Comparison of ENCODE assay signal across 16 cellular contexts in the genomic region with DNA sequence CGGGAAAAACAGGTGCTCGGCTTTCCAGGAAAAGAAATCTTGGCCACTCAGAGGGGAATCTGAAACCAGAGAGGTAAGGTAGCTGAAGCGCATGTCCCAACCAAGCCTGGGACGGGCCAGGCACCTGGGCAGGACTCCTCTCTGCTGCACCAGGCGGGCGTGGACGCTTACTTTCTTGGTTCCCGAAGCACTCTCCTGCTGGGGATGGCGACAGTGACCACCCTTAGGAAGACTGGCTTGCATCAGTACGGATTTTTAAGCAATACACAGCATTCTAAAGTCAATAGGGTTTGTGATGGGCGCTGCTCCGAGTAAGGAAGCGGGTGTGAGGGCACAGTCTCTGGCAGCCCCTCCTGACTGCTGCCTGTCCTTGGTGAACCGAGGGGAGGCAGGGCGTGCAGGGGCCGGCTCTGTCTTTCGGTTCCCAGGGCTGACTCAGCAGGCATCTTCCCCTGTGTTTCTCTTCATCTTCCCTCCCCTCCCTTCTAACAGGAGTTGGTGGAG.
A peak's percentile ranks its signal among the peaks of the same experiment; 100 is the strongest.
DNase-seq lines count a peak whose midpoint lies in the region; ATAC-seq and TF ChIP-seq lines count a peak whose summit lies in the region.
"Had no signal": no experiment of that assay in that cellular context is flagged by ENCODE, and none has a peak within 500 bp of the region (broad histone marks: within the 10 kb centered on the region; RNA-seq: fewer than 3 reads in every experiment).

No MANE protein-coding gene starts in this region.

- peak; percentile 62 to 94 (median 82) for ATAC-seq in psoas muscle
- ATAC-seq in HG02610 (IDR thresholded peaks at IDR 0.05; ENCODE audit: unreplicated experiment) = no peak
- ATAC-seq: activated CD4-positive, CD25-positive, alpha-beta regulatory T cell treated with anti-CD3 and anti-CD28 coated beads, Interleukin-2, amount 50 U/mL, for 24 hours had no signal

- H3K18ac ChIP-seq in trophoblast cell (ENCODE audit: low read length) = no peak overlapping the region

- H3K36me3 ChIP-seq in GM23248 (ENCODE audit: low read depth) (no peaks in the 10 kb centered on the region), psoas muscle (ENCODE audit: insufficient read depth in 1 of 2, low read depth in 1 of 2) (no peaks in the 10 kb centered on the region), trophoblast cell (ENCODE audit: control insufficient read depth in 1 of 2, insufficient read depth in 2 of 2, low read length in 2 of 2) (no peaks in the 10 kb centered on the region)
- H3K36me3 ChIP-seq: cardiac muscle cell, thoracic aorta had no signal

- peak; percentile 78 for DNase-seq in GM23248
- peak; percentile 43 for DNase-seq in astrocyte of the spinal cord (ENCODE audit: low read depth, low spot score)
- peak; percentile 55 for DNase-seq in iPS-NIHi7 (ENCODE audit: extremely low spot score)
- peak in 1 of 2 donors; percentile 56 for DNase-seq in psoas muscle
- DNase-seq in trophoblast cell = no peak
- no peak for DNase-seq in amniotic stem cell (lab: John Stamatoyannopoulos, UW)
- no peak for DNase-seq in SIG-M5 treated with dmso at 0.1 percent for 504 hours (lab: John Stamatoyannopoulos, UW; ENCODE audit: unreplicated experiment)
- DNase-seq: activated naive CD4-positive, alpha-beta T cell treated with anti-CD3 and anti-CD28 coated beads, Interleukin-2, amount 10 ng/mL, durations not matched to agents 7 days and 5 days; Calu3; effector memory CD4-positive, alpha-beta T cell; NCI-H187 treated with DMSO at 0.1 percent for 48 hours; NCI-H774 had no signal

- in situ Hi-C loops in GM23248 (cut with MboI) = no loop called here
- in situ Hi-C loops in astrocyte of the spinal cord (cut with HindIII; ENCODE audit: low sequenced_read_pairs) = no loop called here

- intact Hi-C loops in psoas muscle (cut with DNase I) = no loop called here

- no peak overlapping the region for H2BK120ac ChIP-seq in trophoblast cell (ENCODE audit: insufficient read depth, low read length, poor library complexity)

- H4K12ac ChIP-seq in trophoblast cell (ENCODE audit: low read depth, low read length) = no peak overlapping the region

- WGBS in GM23248 (ENCODE audit: low coverage in 1 of 2, low lambda C conversion rate in 2 of 2, missing lambda C conversion rate in 2 of 2), 2 experiments = 19 to 23% methylated on average over 17 of the region's 17 CpGs
- WGBS in psoas muscle, 3 donors = 32 to 58% (median 33%) methylated on average over 17 of the region's 17 CpGs
- no CpG with 5 or more reads among the region's 17 CpGs for WGBS in trophoblast cell (ENCODE audit: extremely low coverage, insufficient coverage, insufficient read length)

- H4K20me1 ChIP-seq in GM23248 (ENCODE audit: insufficient read depth) = no peaks in the 10 kb centered on the region

- no peak overlapping the region for H2AK5ac ChIP-seq in trophoblast cell (ENCODE audit: low read length)

- no peaks in the 10 kb centered on the region for H3K79me1 ChIP-seq in trophoblast cell (ENCODE audit: low read length)

- H3K27me3 ChIP-seq in GM23248 (replicated peaks; ENCODE audit: insufficient read depth) (no peaks in the 10 kb centered on the region), psoas muscle (ENCODE audit: insufficient read depth in 3 of 3, low read length in 2 of 3) (peaks cover 0 to 4% (median 0%) of the 10 kb centered on the region in 3 donors), trophoblast cell (ENCODE audit: insufficient read depth, low read length) (no peaks in the 10 kb centered on the region)
- H3K27me3 ChIP-seq: cardiac muscle cell had no signal

- H3K9me3 ChIP-seq in GM23248 (ENCODE audit: low read depth) (no peaks in the 10 kb centered on the region), psoas muscle (no peaks in the 10 kb centered on the region), trophoblast cell (ENCODE audit: insufficient read depth, low read depth, low read length) (peaks cover 2% of the 10 kb centered on the region)
- H3K9me3 ChIP-seq: thoracic aorta had no signal

- H3K4me3 ChIP-seq in GM23248 (peak overlapping the region; percentile 59), astrocyte of the spinal cord (ENCODE audit: low read depth, low read length) (no peak overlapping the region), psoas muscle (no peak overlapping the region), trophoblast cell (ENCODE audit: low read depth, low read length) (no peak overlapping the region)
- H3K4me3 ChIP-seq: cardiac muscle cell, thoracic aorta had no signal

- H2AFZ ChIP-seq in GM23248 (peak overlapping the region; percentile 86), trophoblast cell (ENCODE audit: insufficient read depth, low read length, poor library complexity) (no peak overlapping the region)

- H3K79me2 ChIP-seq in GM23248 (ENCODE audit: insufficient read depth) (no peaks in the 10 kb centered on the region), trophoblast cell (ENCODE audit: control insufficient read depth, insufficient read depth, low read length, poor library complexity) (no peaks in the 10 kb centered on the region)

- H3K9me2 ChIP-seq in GM23248 (ENCODE audit: insufficient read depth) = no peaks in the 10 kb centered on the region

- H2BK5ac ChIP-seq in trophoblast cell (ENCODE audit: low read depth, low read length, poor library complexity) = no peak overlapping the region

- H3K4me2 ChIP-seq in GM23248 (ENCODE audit: unreplicated experiment) (peak overlapping the region; percentile 86), trophoblast cell (ENCODE audit: low read length) (no peak overlapping the region)

- H3K4ac ChIP-seq in trophoblast cell (ENCODE audit: low read depth, low read length) = no peak overlapping the region

- no peak overlapping the region for H2BK12ac ChIP-seq in trophoblast cell (ENCODE audit: low read length)

- peaks cover 18% of the 10 kb centered on the region for H3F3A ChIP-seq in GM23248 (ENCODE audit: insufficient read depth)

- no peak overlapping the region for H3K23ac ChIP-seq in trophoblast cell (ENCODE audit: low read length)

- no peak for TF ChIP-seq CTCF in astrocyte of the spinal cord (IDR thresholded peaks at IDR 0.05; ENCODE audit: low read depth, low read length)
- TF ChIP-seq CTCF in psoas muscle (IDR thresholded peaks at IDR 0.05) = no peak

- H3K4me1 ChIP-seq in GM23248 (ENCODE audit: insufficient read depth) (peaks cover 21% of the 10 kb centered on the region), psoas muscle (peaks cover 5% of the 10 kb centered on the region), trophoblast cell (ENCODE audit: control insufficient read depth in 1 of 2, insufficient read depth in 2 of 2, low read length in 2 of 2) (peaks cover 3 to 5% of the 10 kb centered on the region in 2 experiments)

- H4K91ac ChIP-seq in trophoblast cell (ENCODE audit: low read depth, low read length) = no peak overlapping the region

- H3K9ac ChIP-seq in GM23248 (peak overlapping the region; percentile 52; the same call in 1 of the 2 replicates), trophoblast cell (ENCODE audit: low read length) (no peak overlapping the region)

- H3K27ac ChIP-seq in GM23248 (no peak overlapping the region), psoas muscle (no peak overlapping the region), trophoblast cell (ENCODE audit: low read depth, low read length) (no peak overlapping the region)
- H3K27ac ChIP-seq: cardiac muscle cell, thoracic aorta had no signal

- no peak overlapping the region for H3K14ac ChIP-seq in trophoblast cell (ENCODE audit: low read length)

- no peak overlapping the region for H4K8ac ChIP-seq in trophoblast cell (ENCODE audit: low read depth, low read length)

Comparison
In these comparisons a context has a peak if more than half of its experiments do, and no peak if none do; other contexts are left out.
1. DNase-seq: peak in GM23248 (single experiment), astrocyte of the spinal cord (single experiment) and iPS-NIHi7 (single experiment); none in trophoblast cell (0 of 2), amniotic stem cell (single experiment) and SIG-M5 treated with dmso at 0.1 percent for 504 hours (single experiment).